Comparison of ENCODE assay signal across 10 cellular contexts in the genomic region with DNA sequence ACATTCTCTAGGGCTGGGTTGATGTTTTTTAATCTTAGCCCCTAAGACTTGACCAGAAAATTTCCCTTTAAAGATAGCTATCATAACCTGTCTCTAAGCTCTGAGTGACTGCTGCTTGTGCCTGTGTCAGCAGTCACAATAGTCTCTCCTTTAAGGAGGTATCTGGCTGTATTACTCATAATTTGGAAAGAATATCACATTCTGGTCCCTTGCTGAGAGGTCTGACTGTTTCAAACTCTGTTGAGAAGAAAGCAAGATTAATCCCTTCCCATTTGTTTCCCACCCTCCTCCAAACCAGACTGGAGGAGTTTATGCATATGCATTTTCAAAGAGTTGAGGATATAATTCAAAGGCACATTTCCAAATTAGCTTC. TPM values are rescaled to one million over a fixed set of nuclear protein-coding genes. Genes with fewer than 3 reads are reported as not detected.
A peak's percentile ranks its signal among the peaks of the same experiment; 100 is the strongest.
DNase-seq lines count a peak whose midpoint lies in the region; ATAC-seq, FAIRE-seq and TF ChIP-seq lines count a peak whose summit lies in the region.
"Had no signal": no experiment of that assay in that cellular context is flagged by ENCODE, and none has a peak within 500 bp of the region (broad histone marks: within the 10 kb centered on the region; RNA-seq: fewer than 3 reads in every experiment).

No MANE protein-coding gene starts in this region.

- CTCF ChIA-PET in activated CD8-positive, alpha-beta T cell treated with anti-CD3 and anti-CD28 coated beads, Interleukin-2, amount 10 ng/mL, durations not matched to agents 7 days and 5 days (lab: Charles Lee), result interaction anchor here (0.7 to 2.0 kb wide), 17 partner anchors 8 to 879 kb away, joined by 3 to 6 read pairs (median 4); no protein-coding TSS in a partner anchor
- CTCF ChIA-PET in activated CD8-positive, alpha-beta T cell treated with anti-CD3 and anti-CD28 coated beads for 36 hours (lab: Charles Lee), result interaction anchor here (0.8 to 1.6 kb wide), 24 partner anchors 8 to 699 kb away, joined by 3 to 7 read pairs (median 3); no protein-coding TSS in a partner anchor

- peak overlapping the region; percentile 19 for H3K4me3 Mint-ChIP-seq in activated CD8-positive, alpha-beta T cell treated with anti-CD3 and anti-CD28 coated beads, Interleukin-2, amount 10 ng/mL, durations not matched to agents 7 days and 5 days
- no peak overlapping the region for H3K4me3 Mint-ChIP-seq in activated CD8-positive, alpha-beta T cell treated with anti-CD3 and anti-CD28 coated beads for 36 hours
- peak overlapping the region; percentile 73 for H3K4me3 Mint-ChIP-seq in activated naive CD8-positive, alpha-beta T cell treated with anti-CD3 and anti-CD28 coated beads for 36 hours

- H3K4me3 ChIP-seq in keratinocyte (ENCODE audit: control insufficient read depth in 2 of 3, extremely low read depth in 1 of 3, insufficient read depth in 2 of 3, low read depth in 1 of 3, low read length in 3 of 3), result no peak overlapping the region
- H3K4me3 ChIP-seq in tibial artery, result peak overlapping the region; percentile 57 to 76

- no peaks in the 10 kb centered on the region for H3K36me3 Mint-ChIP-seq in activated CD8-positive, alpha-beta T cell treated with anti-CD3 and anti-CD28 coated beads, Interleukin-2, amount 10 ng/mL, durations not matched to agents 7 days and 5 days (ENCODE audit: low read depth)
- H3K36me3 Mint-ChIP-seq in activated CD8-positive, alpha-beta T cell treated with anti-CD3 and anti-CD28 coated beads for 36 hours (ENCODE audit: low read depth), result no peaks in the 10 kb centered on the region
- no peaks in the 10 kb centered on the region for H3K36me3 Mint-ChIP-seq in activated naive CD8-positive, alpha-beta T cell treated with anti-CD3 and anti-CD28 coated beads for 36 hours

- no peaks in the 10 kb centered on the region for H3K9me1 ChIP-seq in keratinocyte (ENCODE audit: control insufficient read depth, extremely low read depth, insufficient read depth, low read length)

- ATAC-seq in activated CD8-positive, alpha-beta T cell treated with anti-CD3 and anti-CD28 coated beads, Interleukin-2, amount 10 ng/mL, durations not matched to agents 7 days and 5 days, result no peak
- no peak for ATAC-seq in activated CD8-positive, alpha-beta T cell treated with anti-CD3 and anti-CD28 coated beads for 36 hours
- ATAC-seq in GM21447 (IDR thresholded peaks at IDR 0.05; ENCODE audit: unreplicated experiment), result no peak

- H3K27ac ChIP-seq in keratinocyte (ENCODE audit: control insufficient read depth, insufficient read depth, low read length) (no peak overlapping the region), tibial artery (peak overlapping the region; percentile 79 to 83)
- H3K27ac ChIP-seq: C4-2B had no signal

- POLR2A ChIA-PET in activated CD8-positive, alpha-beta T cell treated with anti-CD3 and anti-CD28 coated beads, Interleukin-2, amount 10 ng/mL, durations not matched to agents 7 days and 5 days (lab: Charles Lee), result no interaction called here
- POLR2A ChIA-PET in activated CD8-positive, alpha-beta T cell treated with anti-CD3 and anti-CD28 coated beads for 36 hours (lab: Charles Lee), result interaction anchor here (0.8 kb wide), 1 partner anchor 101 kb away, joined by 4 read pairs; no protein-coding TSS in a partner anchor

- dilution Hi-C loops in keratinocyte (cut with MboI; ENCODE audit: extremely low pct_ligation_motif_present, low sequenced_read_pairs), result no loop called here

- H3K27ac Mint-ChIP-seq in activated CD8-positive, alpha-beta T cell treated with anti-CD3 and anti-CD28 coated beads, Interleukin-2, amount 10 ng/mL, durations not matched to agents 7 days and 5 days, result no peak overlapping the region
- H3K27ac Mint-ChIP-seq in activated CD8-positive, alpha-beta T cell treated with anti-CD3 and anti-CD28 coated beads for 36 hours, result no peak overlapping the region
- H3K27ac Mint-ChIP-seq in activated naive CD8-positive, alpha-beta T cell treated with anti-CD3 and anti-CD28 coated beads for 36 hours, result no peak overlapping the region

- H3K4me1 ChIP-seq in keratinocyte (ENCODE audit: control insufficient read depth, extremely low read depth, insufficient read depth, low read length) (peaks cover 3% of the 10 kb centered on the region), tibial artery (peaks cover 0 to 25% (median 13%) of the 10 kb centered on the region in 4 donors)

- H3K9me3 ChIP-seq in keratinocyte (ENCODE audit: control insufficient read depth, low read depth, low read length) (no peaks in the 10 kb centered on the region), tibial artery (no peaks in the 10 kb centered on the region)

- intact Hi-C loops in activated CD8-positive, alpha-beta T cell treated with anti-CD3 and anti-CD28 coated beads for 36 hours (cut with micrococcal nuclease), result no loop called here
- intact Hi-C loops in tibial artery (cut with DNase I; ENCODE audit: low total_unique reads), result loop anchor here (10.0 kb wide), 4 partner anchors 80 to 280 kb away; no protein-coding TSS in a partner anchor

- H3K27me3 ChIP-seq in keratinocyte (ENCODE audit: control insufficient read depth, extremely low read depth, insufficient read depth, low read length) (peaks cover 49% of the 10 kb centered on the region), tibial artery (no peaks in the 10 kb centered on the region)

- no peak overlapping the region for H2AFZ ChIP-seq in keratinocyte (ENCODE audit: control insufficient read depth, low read length)

- FAIRE-seq in keratinocyte (lab: Jason Lieb, UNC), result no peak

- peaks cover 64% of the 10 kb centered on the region for H3K27me3 Mint-ChIP-seq in activated CD8-positive, alpha-beta T cell treated with anti-CD3 and anti-CD28 coated beads, Interleukin-2, amount 10 ng/mL, durations not matched to agents 7 days and 5 days (ENCODE audit: low read depth)
- H3K27me3 Mint-ChIP-seq in activated CD8-positive, alpha-beta T cell treated with anti-CD3 and anti-CD28 coated beads for 36 hours, result peaks cover 49% of the 10 kb centered on the region
- H3K27me3 Mint-ChIP-seq in activated naive CD8-positive, alpha-beta T cell treated with anti-CD3 and anti-CD28 coated beads for 36 hours, result peaks cover 67% of the 10 kb centered on the region

- TF ChIP-seq CTCF in activated CD8-positive, alpha-beta T cell treated with anti-CD3 and anti-CD28 coated beads for 36 hours (IDR thresholded peaks at IDR 0.05), result no peak
- no peak for TF ChIP-seq CTCF in keratinocyte (optimal IDR thresholded peaks at IDR 0.05 in 1 of 3, IDR thresholded peaks at IDR 0.05 in 1 of 3, conservative IDR thresholded peaks at IDR 0.05 in 1 of 3; ENCODE audit: extremely low read depth in 1 of 3, insufficient read depth in 2 of 3, low read length in 3 of 3)
- TF ChIP-seq CTCF in tibial artery (IDR thresholded peaks at IDR 0.05), result no peak

- H3K36me3 ChIP-seq in keratinocyte (ENCODE audit: control insufficient read depth in 2 of 2, extremely low read depth in 1 of 2, insufficient read depth in 2 of 2, low read length in 2 of 2) (no peaks in the 10 kb centered on the region), tibial artery (peaks cover 0 to 11% (median 0%) of the 10 kb centered on the region in 3 donors)

- no peaks in the 10 kb centered on the region for H4K20me1 ChIP-seq in keratinocyte (ENCODE audit: control insufficient read depth, extremely low read depth, insufficient read depth, low read length)

- no peak overlapping the region for H3K9ac ChIP-seq in keratinocyte (ENCODE audit: control insufficient read depth, extremely low read depth, insufficient read depth, low read length)

- H3K79me2 ChIP-seq in keratinocyte (ENCODE audit: control insufficient read depth, insufficient read depth, low read length), result no peaks in the 10 kb centered on the region

- peak overlapping the region; percentile 84 for H3K4me2 ChIP-seq in keratinocyte (ENCODE audit: control insufficient read depth, extremely low read depth, insufficient read depth, low read depth, low read length)

- H3K9me3 Mint-ChIP-seq in activated CD8-positive, alpha-beta T cell treated with anti-CD3 and anti-CD28 coated beads, Interleukin-2, amount 10 ng/mL, durations not matched to agents 7 days and 5 days (ENCODE audit: insufficient read depth), result no peaks in the 10 kb centered on the region
- H3K9me3 Mint-ChIP-seq in activated CD8-positive, alpha-beta T cell treated with anti-CD3 and anti-CD28 coated beads for 36 hours, result no peaks in the 10 kb centered on the region
- no peaks in the 10 kb centered on the region for H3K9me3 Mint-ChIP-seq in activated naive CD8-positive, alpha-beta T cell treated with anti-CD3 and anti-CD28 coated beads for 36 hours

- H3K4me1 Mint-ChIP-seq in activated CD8-positive, alpha-beta T cell treated with anti-CD3 and anti-CD28 coated beads, Interleukin-2, amount 10 ng/mL, durations not matched to agents 7 days and 5 days (ENCODE audit: low read depth), result peaks cover 6% of the 10 kb centered on the region
- peaks cover 12% of the 10 kb centered on the region for H3K4me1 Mint-ChIP-seq in activated CD8-positive, alpha-beta T cell treated with anti-CD3 and anti-CD28 coated beads for 36 hours (ENCODE audit: low read depth)
- peaks cover 23% of the 10 kb centered on the region for H3K4me1 Mint-ChIP-seq in activated naive CD8-positive, alpha-beta T cell treated with anti-CD3 and anti-CD28 coated beads for 36 hours

- no peak for DNase-seq in activated CD8-positive, alpha-beta T cell treated with anti-CD3 and anti-CD28 coated beads, Interleukin-2, amount 10 ng/mL, durations not matched to agents 7 days and 5 days
- no peak for DNase-seq in activated CD8-positive, alpha-beta T cell treated with anti-CD3 and anti-CD28 coated beads for 36 hours
- DNase-seq in activated naive CD8-positive, alpha-beta T cell treated with anti-CD3 and anti-CD28 coated beads for 36 hours, result no peak
- DNase-seq in keratinocyte (ENCODE audit: low read depth, low spot score), result no peak
- DNase-seq in tibial artery, result no peak
- DNase-seq in mucosa of gallbladder (ENCODE audit: low spot score), result no peak
- DNase-seq in activated CD4-positive, alpha-beta T cell treated with anti-CD3 and anti-CD28 coated beads, Interleukin-2, amount 50 U/mL, for 1 hour, result no peak
- DNase-seq: cerebellar nuclear complex had no signal

RNA-seq across cellular contexts. Expression of gene HTR2A, which starts 2.3 kb away (rescaled TPM):
- total RNA-seq in activated CD8-positive, alpha-beta T cell treated with anti-CD3 and anti-CD28 coated beads, Interleukin-2, amount 10 ng/mL, durations not matched to agents 7 days and 5 days, result not detected
- total RNA-seq in activated CD8-positive, alpha-beta T cell treated with anti-CD3 and anti-CD28 coated beads for 36 hours, result not detected
- not detected for total RNA-seq in activated naive CD8-positive, alpha-beta T cell treated with anti-CD3 and anti-CD28 coated beads for 36 hours
- polyA plus RNA-seq in keratinocyte, result not detected in 3 replicates
- not detected for polyA plus RNA-seq in keratinocyte (2011; ENCODE audit: low read depth)
- polyA plus RNA-seq in keratinocyte (2011; cell fraction: cytosol; rRNA removed), result not detected in 2 replicates
- not detected in 2 replicates for polyA plus RNA-seq in keratinocyte (2011; cell fraction: nucleus; rRNA removed)
- not detected in 2 replicates for polyA plus RNA-seq in keratinocyte (2012; ENCODE audit: low replicate concordance)
- polyA minus RNA-seq in keratinocyte, result not detected in 3 replicates
- polyA minus RNA-seq in keratinocyte (2011; cell fraction: cytosol; rRNA and poly(A)+ RNA removed), result not detected
- polyA minus RNA-seq in keratinocyte (2011; cell fraction: nucleus; rRNA and poly(A)+ RNA removed), result not detected in 2 replicates
- total RNA-seq in mucosa of gallbladder, result 0.66 TPM

Comparison
In these comparisons a context has a peak if more than half of its experiments do, and no peak if none do; other contexts are left out.
1. H3K4me3 ChIP-seq: peak in tibial artery (2 of 2); none in keratinocyte (0 of 3).